8 cellular contexts compared by ENCODE assay signal in the genomic region with DNA sequence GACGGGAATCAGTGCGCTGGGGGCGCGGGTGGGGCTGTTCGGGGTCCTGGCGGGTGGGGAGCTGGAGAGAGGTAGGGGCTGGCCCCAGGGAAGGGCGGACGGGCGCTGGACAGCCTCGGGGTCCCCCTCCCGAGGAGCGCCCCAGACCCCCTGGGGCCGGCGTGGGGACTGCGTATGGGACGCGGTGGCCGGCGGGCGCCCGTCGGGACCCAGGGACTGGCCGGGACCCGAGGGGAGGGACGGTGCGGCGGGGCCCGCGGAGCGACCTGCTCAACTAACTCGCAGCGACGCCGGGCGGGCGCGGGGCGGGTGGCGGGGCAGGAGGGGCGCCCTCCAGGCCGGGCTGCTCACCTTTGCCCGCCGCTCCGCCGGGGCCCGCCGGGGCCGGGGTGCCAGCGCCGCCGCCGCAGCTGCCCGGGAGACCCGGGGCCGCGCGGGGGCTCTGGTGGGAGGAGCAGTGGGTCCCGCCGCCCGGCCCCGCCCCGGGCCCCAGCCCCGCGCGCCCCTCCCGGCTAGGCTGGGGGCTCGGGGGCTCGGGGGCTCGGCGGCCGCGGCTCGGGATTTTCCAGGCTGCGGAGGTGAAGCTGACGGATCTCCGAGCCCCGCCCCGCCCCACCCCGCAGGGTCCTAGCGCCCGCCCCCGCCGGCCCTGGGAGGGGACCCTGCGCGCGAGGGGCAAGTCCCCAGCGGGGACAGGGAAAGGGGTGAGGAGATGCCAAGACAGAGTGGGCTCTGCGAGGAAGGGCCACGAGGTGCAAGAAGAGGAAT. TPM values are rescaled to one million over a fixed set of nuclear protein-coding genes. Genes with fewer than 3 reads are reported as not detected.
DNase-seq lines count a peak whose midpoint lies in the region; ATAC-seq, FAIRE-seq and TF ChIP-seq lines count a peak whose summit lies in the region.

No MANE protein-coding gene starts in this region.

- no TSS peak for BruUV-seq in HCT116 (replicated peaks; lab: Mats Ljungman, UMichigan)
- BruUV-seq in GM12878 (replicated peaks; lab: Mats Ljungman, UMichigan): no TSS peak

- H3K4me1 ChIP-seq in BLaER1 (peaks cover 30% of the 10 kb centered on the region), HCT116 (ENCODE audit: control insufficient read depth in 1 of 2, insufficient read depth in 2 of 2, low read length in 2 of 2) (peaks cover 12 to 49% of the 10 kb centered on the region in 2 experiments), GM12878 (ENCODE audit: control insufficient read depth, insufficient read depth, low read length) (peaks cover 11% of the 10 kb centered on the region), keratinocyte (ENCODE audit: control insufficient read depth, extremely low read depth, insufficient read depth, low read length) (peaks cover 19% of the 10 kb centered on the region)

- H3K9me3 ChIP-seq in BLaER1: no peaks in the 10 kb centered on the region
- H3K9me3 ChIP-seq in HCT116 (ENCODE audit: control insufficient read depth in 1 of 2, insufficient read depth in 1 of 2, low read depth in 1 of 2, low read length in 2 of 2): no peaks in the 10 kb centered on the region
- H3K9me3 ChIP-seq in GM12878 (replicated peaks; ENCODE audit: control insufficient read depth, insufficient read depth, low read length): no peaks in the 10 kb centered on the region
- no peaks in the 10 kb centered on the region for H3K9me3 ChIP-seq in keratinocyte (ENCODE audit: control insufficient read depth, low read depth, low read length)

- H3K79me2 ChIP-seq in HCT116 (ENCODE audit: insufficient read depth, low read length) (no peaks in the 10 kb centered on the region), GM12878 (ENCODE audit: control insufficient read depth, insufficient read depth, low read length) (no peaks in the 10 kb centered on the region), keratinocyte (ENCODE audit: control insufficient read depth, insufficient read depth, low read length) (no peaks in the 10 kb centered on the region)

- in situ Hi-C loops in GM12878 (cut with MboI): no loop called here

- SMC1A ChIA-PET in GM12878 (lab: Charles Lee; ENCODE audit: uncharacterized antibody, unreplicated experiment): interaction anchor here (1.0 to 1.8 kb wide), 5 partner anchors 9 to 16 kb away, joined by 3 to 13 read pairs (median 3); partner anchors contain the start of gene STARD10

- H3K9ac ChIP-seq in BLaER1: peak overlapping the region; percentile 73
- peak overlapping the region; percentile 73 for H3K9ac ChIP-seq in HCT116 (ENCODE audit: low read length)
- no peak overlapping the region; the same call in 1 of the 2 replicates for H3K9ac ChIP-seq in GM12878 (ENCODE audit: control insufficient read depth, insufficient read depth, low read length)
- H3K9ac ChIP-seq in keratinocyte (ENCODE audit: control insufficient read depth, extremely low read depth, insufficient read depth, low read length): peak overlapping the region; percentile 63

- CTCF ChIA-PET in HCT116 (lab: Charles Lee): interaction anchor here (1.2 to 2.5 kb wide), 4 partner anchors 12 to 59 kb away, joined by 3 to 21 read pairs (median 4); partner anchors contain the start of gene STARD10
- CTCF ChIA-PET in GM12878 (lab: Yijun Ruan, JAX): interaction anchor here (0.7 to 15.0 kb wide), 3 partner anchors 12 to 55 kb away, joined by 3 to 469 read pairs (median 65); partner anchors contain the start of gene STARD10

- dilution Hi-C loops in keratinocyte (cut with MboI; ENCODE audit: extremely low pct_ligation_motif_present, low sequenced_read_pairs): no loop called here

- TF ChIP-seq RAD21 in HCT116 (IDR thresholded peaks at IDR 0.05; ENCODE audit: low read depth) (no peak), GM12878 (IDR thresholded peaks at IDR 0.05; ENCODE audit: insufficient read depth, low read depth, low read length) (no peak)

- 4% methylated on average over 33 of the region's 89 CpGs for WGBS in GM12878 (ENCODE audit: insufficient coverage, insufficient replicate concordance, low lambda C conversion rate, missing lambda C conversion rate)

- intact Hi-C loops in HCT116 (cut with micrococcal nuclease) (no loop called here), GM12878 (cut with micrococcal nuclease; ENCODE audit: unreplicated experiment) (no loop called here)

- ATAC-seq in HCT116: peak; percentile 74
- peak; percentile 76 for ATAC-seq in GM12878
- no peak for ATAC-seq in HG03135 (IDR thresholded peaks at IDR 0.05; ENCODE audit: unreplicated experiment)

- POLR2A ChIA-PET in HCT116 (lab: Charles Lee) (interaction anchor here (1.4 kb wide), 1 partner anchor 12 kb away, joined by 7 read pairs; the partner anchor contains the start of gene STARD10), GM12878 (lab: Charles Lee) (interaction anchor here (0.6 to 2.3 kb wide), 4 partner anchors 12 to 52 kb away, joined by 3 to 19 read pairs (median 3); partner anchors contain the start of gene STARD10)

- DNase-seq in HCT116 (ENCODE audit: low read depth, low spot score) (no peak), T-helper 2 cell (peak; percentile 30 to 65 (median 61)), GM12878 (ENCODE audit: low read depth, low spot score) (no peak), keratinocyte (ENCODE audit: low read depth, low spot score) (no peak), DMS153 (lab: John Stamatoyannopoulos, UW) (no peak)
- peak; percentile 49 for DNase-seq in stimulated activated CD4-positive, alpha-beta T cell treated with anti-CD3 and anti-CD28 coated beads, Interleukin-4, amount 100 ng/mL, for 24 hours

- peak overlapping the region; percentile 70 for H3K4me3 ChIP-seq in BLaER1
- H3K4me3 ChIP-seq in HCT116 (replicated peaks in 1 of 2; ENCODE audit: low read depth in 1 of 2, low read length in 2 of 2): peak overlapping the region; percentile 59 to 79
- peak overlapping the region; percentile 56 for H3K4me3 ChIP-seq in GM12878
- peak overlapping the region; percentile 39 to 70 (median 61) for H3K4me3 ChIP-seq in keratinocyte (ENCODE audit: control insufficient read depth in 2 of 3, extremely low read depth in 1 of 3, insufficient read depth in 2 of 3, low read depth in 1 of 3, low read length in 3 of 3)

- H4K20me1 ChIP-seq in BLaER1: peaks cover 18% of the 10 kb centered on the region
- H4K20me1 ChIP-seq in HCT116 (ENCODE audit: insufficient read depth): no peaks in the 10 kb centered on the region
- no peaks in the 10 kb centered on the region for H4K20me1 ChIP-seq in GM12878 (ENCODE audit: control insufficient read depth, insufficient read depth)
- no peaks in the 10 kb centered on the region for H4K20me1 ChIP-seq in keratinocyte (ENCODE audit: control insufficient read depth, extremely low read depth, insufficient read depth, low read length)

- H3K9me2 ChIP-seq in HCT116 (ENCODE audit: insufficient read depth): no peaks in the 10 kb centered on the region

- RAD21 ChIA-PET in HCT116 (lab: Charles Lee; ENCODE audit: low non-redundant PET in 1 of 2, low total read pairs in 2 of 2, uncharacterized antibody in 2 of 2, unreplicated experiment in 2 of 2) (no interaction called here), GM12878 (lab: Charles Lee; ENCODE audit: unreplicated experiment) (interaction anchor here (1.2 to 2.3 kb wide), 6 partner anchors 12 to 113 kb away, joined by 4 to 24 read pairs (median 7); partner anchors contain the start of gene STARD10)

- H3K4me2 ChIP-seq in BLaER1 (peak overlapping the region; percentile 86), HCT116 (ENCODE audit: low read length) (peak overlapping the region; percentile 99), GM12878 (ENCODE audit: control insufficient read depth, insufficient read depth) (peak overlapping the region; percentile 79), keratinocyte (ENCODE audit: control insufficient read depth, extremely low read depth, insufficient read depth, low read depth, low read length) (peak overlapping the region; percentile 79)

- H2AFZ ChIP-seq in HCT116 (ENCODE audit: low read depth, low read length, poor library complexity, severe bottlenecking) (no peak overlapping the region), GM12878 (ENCODE audit: control insufficient read depth, low read depth, low read length) (peak overlapping the region; percentile 3), keratinocyte (ENCODE audit: control insufficient read depth, low read length) (peak overlapping the region; percentile 58)

- no peak for TF ChIP-seq EP300 in GM12878 (IDR thresholded peaks at IDR 0.05; ENCODE audit: borderline replicate concordance in 1 of 2, control insufficient read depth in 1 of 2, low read depth in 2 of 2, low read length in 2 of 2)

- TF ChIP-seq POLR2A in HCT116 (IDR thresholded peaks at IDR 0.05; ENCODE audit: borderline replicate concordance, extremely low read depth, insufficient read depth, insufficient read length) (no peak), GM12878 (IDR thresholded peaks at IDR 0.05; ENCODE audit: low read depth, low read length) (no peak)

- H3K36me3 ChIP-seq in BLaER1: no peaks in the 10 kb centered on the region
- H3K36me3 ChIP-seq in HCT116 (ENCODE audit: control insufficient read depth in 1 of 2, insufficient read depth in 2 of 2, low read length in 2 of 2): no peaks in the 10 kb centered on the region
- H3K36me3 ChIP-seq in GM12878 (ENCODE audit: control insufficient read depth in 2 of 2, insufficient read depth in 2 of 2, low read length in 1 of 2): no peaks in the 10 kb centered on the region
- peaks cover 0 to 5% of the 10 kb centered on the region in 2 experiments for H3K36me3 ChIP-seq in keratinocyte (ENCODE audit: control insufficient read depth in 2 of 2, extremely low read depth in 1 of 2, insufficient read depth in 2 of 2, low read length in 2 of 2)

- no peak for FAIRE-seq in GM12878 (lab: Jason Lieb, UNC)
- FAIRE-seq in keratinocyte (lab: Jason Lieb, UNC): no peak

- H3K27ac ChIP-seq in BLaER1 (peak overlapping the region; percentile 30; the same call in 1 of the 2 replicates), HCT116 (ENCODE audit: low read depth, low read length) (peak overlapping the region; percentile 46; the same call in 1 of the 2 replicates), GM12878 (ENCODE audit: control insufficient read depth, insufficient read depth) (no peak overlapping the region), keratinocyte (ENCODE audit: control insufficient read depth, insufficient read depth, low read length) (no peak overlapping the region)

- TF ChIP-seq CTCF in HCT116 (IDR thresholded peaks at IDR 0.05 in 2 of 3, conservative IDR thresholded peaks at IDR 0.05 in 1 of 3; ENCODE audit: borderline replicate concordance in 1 of 3, insufficient read depth in 1 of 3, low read depth in 2 of 3, low read length in 2 of 3) (no peak), GM12878 (IDR thresholded peaks at IDR 0.05 in 2 of 3, conservative IDR thresholded peaks at IDR 0.05 in 1 of 3; ENCODE audit: control insufficient read depth in 2 of 3, extremely low read depth in 1 of 3, insufficient read depth in 1 of 3, low read depth in 3 of 3, low read length in 3 of 3) (no peak), keratinocyte (optimal IDR thresholded peaks at IDR 0.05 in 1 of 3, IDR thresholded peaks at IDR 0.05 in 1 of 3, conservative IDR thresholded peaks at IDR 0.05 in 1 of 3; ENCODE audit: extremely low read depth in 1 of 3, insufficient read depth in 2 of 3, low read length in 3 of 3) (no peak)

- H3K9me1 ChIP-seq in keratinocyte (ENCODE audit: control insufficient read depth, extremely low read depth, insufficient read depth, low read length): no peaks in the 10 kb centered on the region

- H3K27me3 ChIP-seq in BLaER1 (peaks cover 8% of the 10 kb centered on the region; the same call in 1 of the 2 replicates), HCT116 (ENCODE audit: insufficient read depth, low read length) (no peaks in the 10 kb centered on the region), GM12878 (replicated peaks in 1 of 2; ENCODE audit: control insufficient read depth in 2 of 2, insufficient read depth in 2 of 2, low read length in 1 of 2) (no peaks in the 10 kb centered on the region), keratinocyte (ENCODE audit: control insufficient read depth, extremely low read depth, insufficient read depth, low read length) (no peaks in the 10 kb centered on the region)

RNA-seq across cellular contexts. Expression of gene STARD10, which starts 12.3 kb away (rescaled TPM):
- total RNA-seq in HCT116 (2021; ENCODE audit: unreplicated experiment) (58.4 TPM), GM12878 (2014; rRNA removed) (29.0 and 29.3 TPM in 2 replicates), GM12878 (2014; rRNA removed; fragmentation: Illumina TruSeq; extraction: Trizol) (21.7 and 22.2 TPM in 2 replicates), GM12878 (2021) (24.0 and 29.8 TPM in 2 replicates)
- 95.0 and 105 TPM in 2 replicates for polyA plus RNA-seq in HCT116 (2012)
- total RNA-seq in GM12878 (2013; cell fraction: nucleolus; rRNA removed): 13.8 and 14.9 TPM in 2 replicates
- polyA plus RNA-seq in GM12878 (2011; ENCODE audit: low read depth): 5.4 TPM
- polyA plus RNA-seq in GM12878 (2011; rRNA removed) (28.0 and 43.2 TPM in 2 replicates), GM12878 (2014; fragmentation: Illumina TruSeq; extraction: Trizol) (23.7 and 24.4 TPM in 2 replicates), GM12878 (2014; fragmentation: Nextera tagmentation; extraction: Ambion mirVana) (under 1 TPM; 0.15 to 0.21 TPM), GM12878 (2014; rRNA removed) (27.8 and 36.3 TPM in 2 replicates), GM12878 (2016; fragmentation: Nextera tagmentation; extraction: Ambion mirVana) (10 to 100 TPM; 10.3 to 11.4 TPM), keratinocyte (67.0 to 115 TPM (median 79.2 TPM) in 3 replicates)
- 50.3 and 60.8 TPM in 2 replicates for polyA plus RNA-seq in GM12878 (2011; cell fraction: cytosol; rRNA removed)
- polyA plus RNA-seq in GM12878 (2011; cell fraction: nucleus; rRNA removed): 34.3 and 35.5 TPM in 2 replicates
- polyA plus RNA-seq in GM12878 (2012): 18.6 and 21.8 TPM in 2 replicates
- polyA minus RNA-seq in GM12878 (2011; rRNA and poly(A)+ RNA removed): 39.7 and 55.9 TPM in 2 replicates
- 10.6 and 11.8 TPM in 2 replicates for polyA minus RNA-seq in GM12878 (2011; cell fraction: cytosol; rRNA and poly(A)+ RNA removed)
- polyA minus RNA-seq in GM12878 (2011; cell fraction: nucleus; rRNA and poly(A)+ RNA removed): 11.7 and 14.1 TPM in 2 replicates
- 37.5 TPM for polyA plus RNA-seq in keratinocyte (2011; ENCODE audit: low read depth)
- polyA plus RNA-seq in keratinocyte (2011; cell fraction: cytosol; rRNA removed): 85.7 and 109 TPM in 2 replicates
- 33.0 and 34.4 TPM in 2 replicates for polyA plus RNA-seq in keratinocyte (2011; cell fraction: nucleus; rRNA removed)
- 60.4 and 67.0 TPM in 2 replicates for polyA plus RNA-seq in keratinocyte (2012; ENCODE audit: low replicate concordance)
- 60.1 to 123 TPM (median 113 TPM) in 3 replicates for polyA minus RNA-seq in keratinocyte
- 104 TPM for polyA minus RNA-seq in keratinocyte (2011; cell fraction: cytosol; rRNA and poly(A)+ RNA removed)
- polyA minus RNA-seq in keratinocyte (2011; cell fraction: nucleus; rRNA and poly(A)+ RNA removed): 18.1 and 21.2 TPM in 2 replicates

RNA-seq across cellular contexts. Expression of gene ARAP1, which starts 29.3 kb away (rescaled TPM):
- total RNA-seq in HCT116 (2021; ENCODE audit: unreplicated experiment) (57.4 TPM), GM12878 (2014; rRNA removed) (48.4 and 54.3 TPM in 2 replicates), GM12878 (2014; rRNA removed; fragmentation: Illumina TruSeq; extraction: Trizol) (25.1 and 25.7 TPM in 2 replicates), GM12878 (2021) (91.5 and 102 TPM in 2 replicates)
- polyA plus RNA-seq in HCT116 (2012): 44.5 and 59.1 TPM in 2 replicates
- 218 and 253 TPM in 2 replicates for total RNA-seq in GM12878 (2013; cell fraction: nucleolus; rRNA removed)
- 43.7 TPM for polyA plus RNA-seq in GM12878 (2011; ENCODE audit: low read depth)
- polyA plus RNA-seq in GM12878 (2011; rRNA removed) (34.0 and 50.3 TPM in 2 replicates), GM12878 (2014; fragmentation: Illumina TruSeq; extraction: Trizol) (14.7 and 29.2 TPM in 2 replicates), GM12878 (2014; fragmentation: Nextera tagmentation; extraction: Ambion mirVana) (under 1 TPM; 0.55 to 0.85 TPM), GM12878 (2014; rRNA removed) (58.8 and 64.9 TPM in 2 replicates), GM12878 (2016; fragmentation: Nextera tagmentation; extraction: Ambion mirVana) (10 to 100 TPM; 51.8 to 57.9 TPM), keratinocyte (32.8 to 41.4 TPM (median 36.1 TPM) in 3 replicates)
- polyA plus RNA-seq in GM12878 (2011; cell fraction: cytosol; rRNA removed): 54.1 and 60.4 TPM in 2 replicates
- 323 and 349 TPM in 2 replicates for polyA plus RNA-seq in GM12878 (2011; cell fraction: nucleus; rRNA removed)
- 88.7 and 93.1 TPM in 2 replicates for polyA plus RNA-seq in GM12878 (2012)
- 63.7 and 91.7 TPM in 2 replicates for polyA minus RNA-seq in GM12878 (2011; rRNA and poly(A)+ RNA removed)
- 34.5 and 43.7 TPM in 2 replicates for polyA minus RNA-seq in GM12878 (2011; cell fraction: cytosol; rRNA and poly(A)+ RNA removed)
- 78.3 and 112 TPM in 2 replicates for polyA minus RNA-seq in GM12878 (2011; cell fraction: nucleus; rRNA and poly(A)+ RNA removed)
- polyA plus RNA-seq in keratinocyte (2011; ENCODE audit: low read depth): 66.3 TPM
- 15.4 and 32.8 TPM in 2 replicates for polyA plus RNA-seq in keratinocyte (2011; cell fraction: cytosol; rRNA removed)
- 67.7 and 82.5 TPM in 2 replicates for polyA plus RNA-seq in keratinocyte (2011; cell fraction: nucleus; rRNA removed)
- polyA plus RNA-seq in keratinocyte (2012; ENCODE audit: low replicate concordance): 37.8 and 43.0 TPM in 2 replicates
- polyA minus RNA-seq in keratinocyte: 55.8 to 89.2 TPM (median 62.3 TPM) in 3 replicates
- polyA minus RNA-seq in keratinocyte (2011; cell fraction: cytosol; rRNA and poly(A)+ RNA removed): 79.2 TPM
- polyA minus RNA-seq in keratinocyte (2011; cell fraction: nucleus; rRNA and poly(A)+ RNA removed): 59.9 and 66.4 TPM in 2 replicates

RNA-seq across cellular contexts. Expression of gene ATG16L2, which starts 32.7 kb away (rescaled TPM):
- 15.2 TPM for total RNA-seq in HCT116 (2021; ENCODE audit: unreplicated experiment)
- polyA plus RNA-seq in HCT116 (2012): 13.9 and 15.4 TPM in 2 replicates
- 378 and 421 TPM in 2 replicates for total RNA-seq in GM12878 (2013; cell fraction: nucleolus; rRNA removed)
- 28.2 and 34.1 TPM in 2 replicates for total RNA-seq in GM12878 (2014; rRNA removed)
- total RNA-seq in GM12878 (2014; rRNA removed; fragmentation: Illumina TruSeq; extraction: Trizol): 21.5 and 24.5 TPM in 2 replicates
- 39.8 and 46.4 TPM in 2 replicates for total RNA-seq in GM12878 (2021)
- 25.1 TPM for polyA plus RNA-seq in GM12878 (2011; ENCODE audit: low read depth)
- polyA plus RNA-seq in GM12878 (2011; rRNA removed): 49.5 and 67.7 TPM in 2 replicates
- polyA plus RNA-seq in GM12878 (2011; cell fraction: cytosol; rRNA removed): 48.3 and 70.9 TPM in 2 replicates
- 785 and 840 TPM in 2 replicates for polyA plus RNA-seq in GM12878 (2011; cell fraction: nucleus; rRNA removed)
- polyA plus RNA-seq in GM12878 (2012): 49.9 and 64.4 TPM in 2 replicates
- 35.6 and 39.8 TPM in 2 replicates for polyA plus RNA-seq in GM12878 (2014; fragmentation: Illumina TruSeq; extraction: Trizol)
- 1 to 10 TPM; 1.9 to 5.3 TPM for polyA plus RNA-seq in GM12878 (2014; fragmentation: Nextera tagmentation; extraction: Ambion mirVana)
- polyA plus RNA-seq in GM12878 (2014; rRNA removed): 65.4 and 67.6 TPM in 2 replicates
- polyA plus RNA-seq in GM12878 (2016; fragmentation: Nextera tagmentation; extraction: Ambion mirVana): 10 to 100 TPM; 25.9 to 32.6 TPM
- polyA minus RNA-seq in GM12878 (2011; rRNA and poly(A)+ RNA removed): 43.8 and 50.3 TPM in 2 replicates
- 14.1 and 20.2 TPM in 2 replicates for polyA minus RNA-seq in GM12878 (2011; cell fraction: cytosol; rRNA and poly(A)+ RNA removed)
- polyA minus RNA-seq in GM12878 (2011; cell fraction: nucleus; rRNA and poly(A)+ RNA removed): 92.6 and 143 TPM in 2 replicates
- polyA plus RNA-seq in keratinocyte: 8.0 to 18.3 TPM (median 9.9 TPM) in 3 replicates
- polyA plus RNA-seq in keratinocyte (2011; ENCODE audit: low read depth): 15.6 TPM
- polyA plus RNA-seq in keratinocyte (2011; cell fraction: cytosol; rRNA removed): 1.3 and 2.6 TPM in 2 replicates
- polyA plus RNA-seq in keratinocyte (2011; cell fraction: nucleus; rRNA removed): 62.1 and 74.2 TPM in 2 replicates
- 5.4 and 39.3 TPM in 2 replicates for polyA plus RNA-seq in keratinocyte (2012; ENCODE audit: low replicate concordance)
- polyA minus RNA-seq in keratinocyte: 7.0 to 9.6 TPM (median 7.1 TPM) in 3 replicates
- polyA minus RNA-seq in keratinocyte (2011; cell fraction: cytosol; rRNA and poly(A)+ RNA removed): 3.1 TPM
- polyA minus RNA-seq in keratinocyte (2011; cell fraction: nucleus; rRNA and poly(A)+ RNA removed): 9.6 and 17.8 TPM in 2 replicates

Comparison
In these comparisons a context has a peak if more than half of its experiments do, and no peak if none do; other contexts are left out.
1. H3K27ac ChIP-seq: peak in BLaER1 (single experiment) and HCT116 (single experiment); none in GM12878 (single experiment) and keratinocyte (single experiment).
2. DNase-seq: peak in T-helper 2 cell (5 of 5) and stimulated activated CD4-positive, alpha-beta T cell treated with anti-CD3 and anti-CD28 coated beads, Interleukin-4, amount 100 ng/mL, for 24 hours (single experiment); none in HCT116 (single experiment), GM12878 (single experiment), keratinocyte (single experiment) and DMS153 (single experiment).
3. Peak in every context shown above with its lines, with median percentiles within 50 percentile points of each other: H3K4me2 ChIP-seq and H3K4me3 ChIP-seq.